Comparison of ENCODE assay signal across 17 cellular contexts in the genomic region with DNA sequence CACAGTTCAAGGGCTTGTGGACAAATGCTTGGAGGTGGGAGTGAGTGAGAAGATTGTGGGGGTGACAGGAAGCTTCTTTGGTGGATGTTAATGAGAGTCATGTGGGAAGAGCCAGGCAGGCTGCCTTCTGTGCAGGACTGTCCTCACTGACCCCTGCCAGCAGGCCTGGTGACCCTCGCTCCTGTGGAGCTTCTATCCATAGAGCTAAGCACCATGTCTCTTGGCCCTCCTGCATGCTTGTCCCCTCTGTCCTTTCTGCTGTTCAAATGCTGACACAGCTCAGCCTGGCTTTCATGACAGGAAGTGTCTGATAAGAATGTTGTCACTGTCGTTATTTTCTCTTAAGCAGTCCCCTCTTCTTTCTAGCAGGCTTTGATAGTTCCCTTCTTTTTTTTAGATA.
"Had no signal": no experiment of that assay in that cellular context is flagged by ENCODE, and none has a peak within 500 bp of the region (broad histone marks: within the 10 kb centered on the region; RNA-seq: fewer than 3 reads in every experiment).

No MANE protein-coding gene starts in this region.

- H3K27me3 Mint-ChIP-seq: activated CD4-positive, alpha-beta memory T cell treated with anti-CD3 and anti-CD28 coated beads for 36 hours; activated naive CD8-positive, alpha-beta T cell treated with anti-CD3 and anti-CD28 coated beads, Interleukin-2, amount 10 ng/mL, durations not matched to agents 7 days and 5 days; brain; naive thymus-derived CD8-positive, alpha-beta T cell; stimulated activated naive CD8-positive, alpha-beta T cell treated with anti-CD3 and anti-CD28 coated beads, Interleukin-15, amount 100 ng/mL, for 72 hours had no signal

- ATAC-seq: naive thymus-derived CD8-positive, alpha-beta T cell; right cardiac atrium; stimulated activated naive CD8-positive, alpha-beta T cell treated with anti-CD3 and anti-CD28 coated beads, Interleukin-15, amount 100 ng/mL, for 72 hours had no signal

- DNase-seq: activated CD4-positive, alpha-beta memory T cell treated with anti-CD3 and anti-CD28 coated beads for 36 hours; activated CD4-positive, alpha-beta T cell treated with anti-CD3 and anti-CD28 coated beads for 1 hour; activated CD8-positive, alpha-beta memory T cell treated with anti-CD3 and anti-CD28 coated beads, Interleukin-2, amount 50 U/mL, for 4 hours; activated naive CD4-positive, alpha-beta T cell; activated naive CD8-positive, alpha-beta T cell treated with anti-CD3 and anti-CD28 coated beads, Interleukin-2, amount 10 ng/mL, durations not matched to agents 7 days and 5 days; effector memory CD4-positive, alpha-beta T cell; foreskin melanocyte; naive thymus-derived CD8-positive, alpha-beta T cell; nucleus accumbens; small intestine; stimulated activated naive CD8-positive, alpha-beta T cell treated with anti-CD3 and anti-CD28 coated beads, Interleukin-15, amount 100 ng/mL, for 72 hours; SW 1271; upper lobe of left lung had no signal

- H3K4me3 Mint-ChIP-seq: activated CD4-positive, alpha-beta memory T cell treated with anti-CD3 and anti-CD28 coated beads for 36 hours; activated naive CD8-positive, alpha-beta T cell treated with anti-CD3 and anti-CD28 coated beads, Interleukin-2, amount 10 ng/mL, durations not matched to agents 7 days and 5 days; activated T-helper 1 cell treated with anti-CD3 and anti-CD28 coated beads, Interleukin-12 subunit alpha, Interleukin-12 subunit beta, Interleukin-2, Interleukin-4 antibody, amounts not matched to agents 30 ng/mL and 10 ng/mL and 1 ng/mL, durations not matched to agents 14 hours and 24 hours and 36 hours; brain; naive thymus-derived CD8-positive, alpha-beta T cell; stimulated activated naive CD8-positive, alpha-beta T cell treated with anti-CD3 and anti-CD28 coated beads, Interleukin-15, amount 100 ng/mL, for 72 hours had no signal

- H3K4me1 ChIP-seq: upper lobe of left lung had no signal

- H3K27ac ChIP-seq: upper lobe of left lung, VCaP had no signal

- H3K9me3 ChIP-seq: upper lobe of left lung had no signal

- H3K27me3 ChIP-seq: upper lobe of left lung had no signal

- H3K4me1 Mint-ChIP-seq: activated naive CD8-positive, alpha-beta T cell treated with anti-CD3 and anti-CD28 coated beads, Interleukin-2, amount 10 ng/mL, durations not matched to agents 7 days and 5 days; brain; stimulated activated naive CD8-positive, alpha-beta T cell treated with anti-CD3 and anti-CD28 coated beads, Interleukin-15, amount 100 ng/mL, for 72 hours had no signal

- H3K4me3 ChIP-seq: upper lobe of left lung had no signal

- H3K9me3 Mint-ChIP-seq: activated CD4-positive, alpha-beta memory T cell treated with anti-CD3 and anti-CD28 coated beads for 36 hours; activated naive CD8-positive, alpha-beta T cell treated with anti-CD3 and anti-CD28 coated beads, Interleukin-2, amount 10 ng/mL, durations not matched to agents 7 days and 5 days; activated T-helper 1 cell treated with anti-CD3 and anti-CD28 coated beads, Interleukin-12 subunit alpha, Interleukin-12 subunit beta, Interleukin-2, Interleukin-4 antibody, amounts not matched to agents 30 ng/mL and 10 ng/mL and 1 ng/mL, durations not matched to agents 14 hours and 24 hours and 36 hours; brain; naive thymus-derived CD8-positive, alpha-beta T cell; stimulated activated naive CD8-positive, alpha-beta T cell treated with anti-CD3 and anti-CD28 coated beads, Interleukin-15, amount 100 ng/mL, for 72 hours had no signal

- H3K27ac Mint-ChIP-seq: activated CD4-positive, alpha-beta memory T cell treated with anti-CD3 and anti-CD28 coated beads for 36 hours; activated naive CD8-positive, alpha-beta T cell treated with anti-CD3 and anti-CD28 coated beads, Interleukin-2, amount 10 ng/mL, durations not matched to agents 7 days and 5 days; activated T-helper 1 cell treated with anti-CD3 and anti-CD28 coated beads, Interleukin-12 subunit alpha, Interleukin-12 subunit beta, Interleukin-2, Interleukin-4 antibody, amounts not matched to agents 30 ng/mL and 10 ng/mL and 1 ng/mL, durations not matched to agents 14 hours and 24 hours and 36 hours had no signal
